ENCODE assay signal across 9 cellular contexts in genomic region chr18:35407871-35408481, GRCh38. TPM values are rescaled to one million over a fixed set of nuclear protein-coding genes. Genes with fewer than 3 reads are reported as not detected.
A peak's percentile ranks its signal among the peaks of the same experiment; 100 is the strongest.
DNase-seq lines count a peak whose midpoint lies in the region; ATAC-seq and TF ChIP-seq lines count a peak whose summit lies in the region.
"Had no signal": no experiment of that assay in that cellular context is flagged by ENCODE, and none has a peak within 500 bp of the region (broad histone marks: within the 10 kb centered on the region; RNA-seq: fewer than 3 reads in every experiment).

No MANE protein-coding gene starts in this region.

- no peak overlapping the region for H3K27ac ChIP-seq in esophagus muscularis mucosa (replicated peaks in 1 of 4)
- H3K27ac ChIP-seq in naive thymus-derived CD4-positive, alpha-beta T cell (ENCODE audit: low read depth, low read length) = no peak overlapping the region
- H3K27ac ChIP-seq: SJSA1 had no signal

- H3K9me3 Mint-ChIP-seq in CD14-positive monocyte (no peaks in the 10 kb centered on the region), activated B cell treated with CpG ODN at 0.5 μM for 24 hours (no peaks in the 10 kb centered on the region)
- H3K9me3 Mint-ChIP-seq in naive thymus-derived CD4-positive, alpha-beta T cell = no peaks in the 10 kb centered on the region

- H3K4me1 ChIP-seq in esophagus muscularis mucosa = peaks cover 0 to 13% (median 7%) of the 10 kb centered on the region in 4 donors
- peaks cover 0 to 4% of the 10 kb centered on the region in 2 donors for H3K4me1 ChIP-seq in naive thymus-derived CD4-positive, alpha-beta T cell (ENCODE audit: control insufficient read depth in 2 of 2, insufficient read depth in 2 of 2, low read length in 2 of 2)
- H3K4me1 ChIP-seq: SJSA1 had no signal

- POLR2A ChIA-PET in activated B cell treated with CpG ODN at 0.5 μM for 24 hours (lab: Charles Lee) = interaction anchor here (1.0 to 3.3 kb wide), 2 partner anchors 90 to 104 kb away, joined by 3 to 12 read pairs; partner anchors contain the start of gene INO80C
- POLR2A ChIA-PET in naive thymus-derived CD4-positive, alpha-beta T cell (lab: Charles Lee) = no interaction called here

- H3K27ac Mint-ChIP-seq in CD14-positive monocyte (no peak overlapping the region), activated B cell treated with CpG ODN at 0.5 μM for 24 hours (no peak overlapping the region)
- no peak overlapping the region for H3K27ac Mint-ChIP-seq in naive thymus-derived CD4-positive, alpha-beta T cell

- TF ChIP-seq POLR2A in esophagus muscularis mucosa (IDR thresholded peaks at IDR 0.05; ENCODE audit: low read depth) = no peak

- intact Hi-C loops in CD14-positive monocyte (cut with micrococcal nuclease) = loop anchor here in 1 of 2 donors (5.0 kb wide), 1 partner anchor 89 kb away; the partner anchor contains the start of gene INO80C
- intact Hi-C loops in activated B cell treated with CpG ODN at 0.5 μM for 24 hours (cut with micrococcal nuclease) = loop anchor here (1.0 to 10.0 kb wide), 10 partner anchors 89 to 876 kb away; partner anchors contain the start of genes GALNT1 and INO80C
- intact Hi-C loops in esophagus muscularis mucosa (cut with DNase I) = loop anchor here (5.0 kb wide), 1 partner anchor 174 kb away; the partner anchor contains the start of gene GALNT1
- intact Hi-C loops in naive thymus-derived CD4-positive, alpha-beta T cell (cut with micrococcal nuclease) = loop anchor here (1.0 to 10.0 kb wide), 8 partner anchors 21 to 877 kb away; partner anchors contain the start of genes GALNT1 (in 2 of the 2) and INO80C (in 2 of the 2)

- CTCF ChIA-PET in activated B cell treated with CpG ODN at 0.5 μM for 24 hours (lab: Charles Lee) = interaction anchor here (0.6 to 2.2 kb wide), 10 partner anchors 21 to 876 kb away, joined by 3 to 10 read pairs (median 4); partner anchors contain the start of gene INO80C
- CTCF ChIA-PET in naive thymus-derived CD4-positive, alpha-beta T cell (lab: Charles Lee) = no interaction called here

- H3K9me3 ChIP-seq in esophagus muscularis mucosa = no peaks in the 10 kb centered on the region
- no peaks in the 10 kb centered on the region for H3K9me3 ChIP-seq in naive thymus-derived CD4-positive, alpha-beta T cell (ENCODE audit: control insufficient read depth in 2 of 3, low read length in 3 of 3)
- H3K9me3 ChIP-seq: SJSA1 had no signal

- H3K4me1 Mint-ChIP-seq in CD14-positive monocyte (peaks cover 30% of the 10 kb centered on the region), activated B cell treated with CpG ODN at 0.5 μM for 24 hours (peaks cover 44% of the 10 kb centered on the region)
- peaks cover 10 to 35% (median 17%) of the 10 kb centered on the region in 7 donors for H3K4me1 Mint-ChIP-seq in naive thymus-derived CD4-positive, alpha-beta T cell

- WGBS in esophagus muscularis mucosa = 41% methylated on average over 5 of the region's 5 CpGs

- DNase-seq in CD14-positive monocyte (ENCODE audit: low spot score) = no peak
- peak; percentile 6 to 71 for DNase-seq in NCI-H446 (lab: John Stamatoyannopoulos, UW)
- no peak for DNase-seq in activated B cell treated with CpG ODN at 0.5 μM for 24 hours
- DNase-seq in esophagus muscularis mucosa (ENCODE audit: extremely low spot score) = no peak
- peak in 7 of 9 donors; percentile 14 to 70 (median 60) for DNase-seq in naive thymus-derived CD4-positive, alpha-beta T cell

- H3K36me3 Mint-ChIP-seq in CD14-positive monocyte = no peaks in the 10 kb centered on the region
- H3K36me3 Mint-ChIP-seq in activated B cell treated with CpG ODN at 0.5 μM for 24 hours (ENCODE audit: low read depth) = no peaks in the 10 kb centered on the region
- no peaks in the 10 kb centered on the region for H3K36me3 Mint-ChIP-seq in naive thymus-derived CD4-positive, alpha-beta T cell

- ATAC-seq in GM18861 (IDR thresholded peaks at IDR 0.05; ENCODE audit: unreplicated experiment) (peak; percentile 43), HG03354 (IDR thresholded peaks at IDR 0.05; ENCODE audit: poor library complexity, severe bottlenecking, unreplicated experiment) (peak; percentile 65), activated B cell treated with CpG ODN at 0.5 μM for 24 hours (ENCODE audit: low read depth) (peak; percentile 29), HG03571 (IDR thresholded peaks at IDR 0.05; ENCODE audit: unreplicated experiment) (no peak)
- peak; percentile 90 for ATAC-seq in naive thymus-derived CD4-positive, alpha-beta T cell

- H3K4me3 ChIP-seq in esophagus muscularis mucosa = no peak overlapping the region
- H3K4me3 ChIP-seq in naive thymus-derived CD4-positive, alpha-beta T cell (ENCODE audit: low read length) = no peak overlapping the region
- H3K4me3 ChIP-seq: SJSA1 had no signal

- H3K36me3 ChIP-seq in esophagus muscularis mucosa = no peaks in the 10 kb centered on the region
- no peaks in the 10 kb centered on the region for H3K36me3 ChIP-seq in naive thymus-derived CD4-positive, alpha-beta T cell (ENCODE audit: control insufficient read depth in 2 of 3, insufficient read depth in 3 of 3, low read length in 3 of 3)
- H3K36me3 ChIP-seq: SJSA1 had no signal

- TF ChIP-seq CTCF in CD14-positive monocyte (IDR thresholded peaks at IDR 0.05) (peak; percentile 85), activated B cell treated with CpG ODN at 0.5 μM for 24 hours (IDR thresholded peaks at IDR 0.05) (peak; percentile 67), esophagus muscularis mucosa (IDR thresholded peaks at IDR 0.05) (peak; percentile 60 to 74 (median 71))

- H3K27me3 Mint-ChIP-seq in CD14-positive monocyte (ENCODE audit: low read depth in 3 of 3) = peaks cover 2 to 9% (median 3%) of the 10 kb centered on the region in 3 donors
- no peaks in the 10 kb centered on the region for H3K27me3 Mint-ChIP-seq in activated B cell treated with CpG ODN at 0.5 μM for 24 hours
- H3K27me3 Mint-ChIP-seq in naive thymus-derived CD4-positive, alpha-beta T cell = peaks cover 0 to 15% (median 7%) of the 10 kb centered on the region in 5 donors

- TF ChIP-seq EP300 in esophagus muscularis mucosa (IDR thresholded peaks at IDR 0.05) = no peak

- no peaks in the 10 kb centered on the region for H3K27me3 ChIP-seq in esophagus muscularis mucosa
- H3K27me3 ChIP-seq in naive thymus-derived CD4-positive, alpha-beta T cell (ENCODE audit: control insufficient read depth in 2 of 2, insufficient read depth in 2 of 2, low read length in 2 of 2) = no peaks in the 10 kb centered on the region
- H3K27me3 ChIP-seq: SJSA1 had no signal

- H3K4me3 Mint-ChIP-seq in CD14-positive monocyte (no peak overlapping the region), activated B cell treated with CpG ODN at 0.5 μM for 24 hours (no peak overlapping the region)
- no peak overlapping the region for H3K4me3 Mint-ChIP-seq in naive thymus-derived CD4-positive, alpha-beta T cell

RNA-seq across cellular contexts. Expression of gene ZNF396, which starts 30.8 kb away (rescaled TPM):
- 1 to 10 TPM; 1.1 to 1.9 TPM for polyA plus RNA-seq in CD14-positive monocyte
- total RNA-seq in activated B cell treated with CpG ODN at 0.5 μM for 24 hours (1.5 and 2.2 TPM in 2 replicates), esophagus muscularis mucosa (1 to 10 TPM in 3 of 4 donors, under 1 TPM in 1; 0.99 to 2.5 (median 1.4) TPM)
- total RNA-seq in naive thymus-derived CD4-positive, alpha-beta T cell = 1 to 10 TPM in 2 of 5 experiments, under 1 TPM in 3; 0.11 to 8.2 (median 0.54) TPM
- polyA plus RNA-seq in naive thymus-derived CD4-positive, alpha-beta T cell = 1 to 10 TPM; 1.0 to 1.6 TPM

Comparison
In these comparisons a context has a peak if more than half of its experiments do, and no peak if none do; other contexts are left out.
1. DNase-seq: peak in NCI-H446 (2 of 2) and naive thymus-derived CD4-positive, alpha-beta T cell (7 of 9); none in CD14-positive monocyte (single experiment), activated B cell treated with CpG ODN at 0.5 μM for 24 hours (single experiment) and esophagus muscularis mucosa (single experiment).
2. Peak in every context shown above with its lines, with median percentiles within 50 percentile points of each other: CTCF ChIP-seq.